ENCODE assay signal across 23 cellular contexts in genomic region chr16:67885976-67886375, GRCh38. TPM values are rescaled to one million over a fixed set of nuclear protein-coding genes. Genes with fewer than 3 reads are reported as not detected.
"Had no signal": no experiment of that assay in that cellular context is flagged by ENCODE, and none has a peak within 500 bp of the region (broad histone marks: within the 10 kb centered on the region; RNA-seq: fewer than 3 reads in every experiment).

No MANE protein-coding gene starts in this region.

- ATAC-seq: activated CD8-positive, alpha-beta T cell treated with anti-CD3 and anti-CD28 coated beads, Interleukin-2, amount 10 ng/mL, durations not matched to agents 7 days and 5 days had no signal

- H3K27me3 ChIP-seq: MG63 had no signal

- H3K9me3 ChIP-seq: MG63 had no signal

- DNase-seq: activated CD4-positive, alpha-beta T cell treated with anti-CD3 and anti-CD28 coated beads for 48 hours; activated CD4-positive, alpha-beta T cell treated with anti-CD3 and anti-CD28 coated beads, Interleukin-2, amount 50 U/mL, for 4 hours; activated CD4-positive, CD25-positive, alpha-beta regulatory T cell treated with anti-CD3 and anti-CD28 coated beads, Interleukin-2, amount 50 U/mL, for 72 hours; activated CD8-positive, alpha-beta T cell treated with anti-CD3 and anti-CD28 coated beads, Interleukin-2, amount 10 ng/mL, durations not matched to agents 7 days and 5 days; activated effector memory CD4-positive, alpha-beta T cell treated with Interleukin-2 at 50 U/mL for 16 hours; activated naive CD4-positive, alpha-beta T cell; activated T-cell treated with anti-CD3 and anti-CD28 coated beads, Interleukin-2, amount 50 U/mL, for 24 hours; amygdala; MG63; MV-4-11; NCI-H1105; NCI-H1436; NCI-H2081; NCI-H510A treated with DMSO at 0.1 percent for 48 hours; PC-9; SIG-M5; T-helper 1 cell had no signal

- H3K4me3 ChIP-seq: MG63, PC-9, SK-N-MC had no signal

- H3K4me1 Mint-ChIP-seq: activated naive CD4-positive, alpha-beta T cell treated with anti-CD3 and anti-CD28 coated beads, Interleukin-2, amount 50 U/mL, for 24 hours had no signal

- H3K27ac ChIP-seq: PC-9, SK-N-MC had no signal

- H3K4me3 Mint-ChIP-seq: activated CD8-positive, alpha-beta T cell treated with anti-CD3 and anti-CD28 coated beads, Interleukin-2, amount 10 ng/mL, durations not matched to agents 7 days and 5 days; activated naive CD4-positive, alpha-beta T cell treated with anti-CD3 and anti-CD28 coated beads, Interleukin-2, amount 50 U/mL, for 24 hours; activated T-cell treated with anti-CD3 and anti-CD28 coated beads, Interleukin-2, amount 50 U/mL, for 24 hours; activated T-helper 1 cell treated with anti-CD3 and anti-CD28 coated beads, Interleukin-12 subunit alpha, Interleukin-12 subunit beta, Interleukin-2, Interleukin-4 antibody, amounts not matched to agents 30 ng/mL and 10 ng/mL and 1 ng/mL, durations not matched to agents 14 hours and 24 hours and 36 hours; brain; central memory CD8-positive, alpha-beta T cell had no signal

- H3K27me3 Mint-ChIP-seq: activated naive CD4-positive, alpha-beta T cell treated with anti-CD3 and anti-CD28 coated beads, Interleukin-2, amount 50 U/mL, for 24 hours; activated T-cell treated with anti-CD3 and anti-CD28 coated beads, Interleukin-2, amount 50 U/mL, for 24 hours; brain; central memory CD8-positive, alpha-beta T cell had no signal

- H3K4me2 ChIP-seq: PC-9 had no signal

- H3K27ac Mint-ChIP-seq: activated CD8-positive, alpha-beta T cell treated with anti-CD3 and anti-CD28 coated beads, Interleukin-2, amount 10 ng/mL, durations not matched to agents 7 days and 5 days; activated naive CD4-positive, alpha-beta T cell treated with anti-CD3 and anti-CD28 coated beads, Interleukin-2, amount 50 U/mL, for 24 hours; activated T-helper 1 cell treated with anti-CD3 and anti-CD28 coated beads, Interleukin-12 subunit alpha, Interleukin-12 subunit beta, Interleukin-2, Interleukin-4 antibody, amounts not matched to agents 30 ng/mL and 10 ng/mL and 1 ng/mL, durations not matched to agents 14 hours and 24 hours and 36 hours had no signal

- FAIRE-seq: astrocyte had no signal

- H2AFZ ChIP-seq: PC-9 had no signal

- H3K9me3 Mint-ChIP-seq: activated naive CD4-positive, alpha-beta T cell treated with anti-CD3 and anti-CD28 coated beads, Interleukin-2, amount 50 U/mL, for 24 hours; activated T-cell treated with anti-CD3 and anti-CD28 coated beads, Interleukin-2, amount 50 U/mL, for 24 hours; activated T-helper 1 cell treated with anti-CD3 and anti-CD28 coated beads, Interleukin-12 subunit alpha, Interleukin-12 subunit beta, Interleukin-2, Interleukin-4 antibody, amounts not matched to agents 30 ng/mL and 10 ng/mL and 1 ng/mL, durations not matched to agents 14 hours and 24 hours and 36 hours; brain; central memory CD8-positive, alpha-beta T cell had no signal

RNA-seq across cellular contexts. Expression of gene NRN1L, which starts 1.3 kb away (rescaled TPM):
- total RNA-seq: PC-9 had no signal
